Comparison of ENCODE assay signal across 9 cellular contexts in the genomic region with DNA sequence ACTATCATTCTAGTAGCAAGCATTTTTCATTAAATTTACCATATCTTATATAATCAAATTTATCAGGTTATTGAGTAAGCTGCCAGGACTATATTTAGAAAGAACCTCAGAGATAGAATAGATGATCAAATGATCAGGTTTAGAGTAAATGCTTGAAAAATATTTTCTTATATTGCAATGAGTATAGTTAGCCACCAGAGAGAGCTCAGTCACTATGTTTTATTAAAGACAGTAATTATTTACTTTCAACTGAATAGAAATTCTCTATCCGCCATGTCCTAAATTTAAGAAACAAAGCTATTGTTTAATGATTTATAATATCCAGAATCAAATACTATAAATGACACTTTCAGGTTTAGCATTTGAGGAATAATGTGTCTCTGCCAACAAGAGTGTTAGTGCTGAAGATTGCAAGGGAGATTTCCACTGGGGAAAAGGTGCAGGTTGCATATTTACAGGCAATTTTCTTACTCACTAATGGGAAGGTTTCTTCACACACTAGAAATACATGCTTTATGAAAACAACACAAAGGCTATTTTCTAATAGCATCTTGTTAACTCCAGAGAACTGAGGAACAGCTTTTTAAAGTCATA.
DNase-seq lines count a peak whose midpoint lies in the region; ATAC-seq and TF ChIP-seq lines count a peak whose summit lies in the region.
"Had no signal": no experiment of that assay in that cellular context is flagged by ENCODE, and none has a peak within 500 bp of the region (broad histone marks: within the 10 kb centered on the region; RNA-seq: fewer than 3 reads in every experiment).

No MANE protein-coding gene starts in this region.

- H2BK20ac ChIP-seq in IMR-90 (ENCODE audit: low read depth, low read length) = no peak overlapping the region

- no peak for DNase-seq in Calu3
- peak; percentile 13 for DNase-seq in IMR-90
- DNase-seq in RWPE1 (ENCODE audit: low spot score) = peak; percentile 4
- DNase-seq in CD8-positive, alpha-beta T cell = no peak
- no peak for DNase-seq in activated CD8-positive, alpha-beta memory T cell treated with anti-CD3 and anti-CD28 coated beads, Interleukin-2, amount 50 U/mL, for 4 hours

- H4K91ac ChIP-seq in IMR-90 (ENCODE audit: insufficient read depth, low read depth, low read length) = no peak overlapping the region

- no peak overlapping the region for H2AFZ ChIP-seq in IMR-90 (replicated peaks; ENCODE audit: low read length, poor library complexity)

- H2BK5ac ChIP-seq in IMR-90 (ENCODE audit: low read depth, low read length, poor library complexity, severe bottlenecking) = no peak overlapping the region

- H3K79me1 ChIP-seq in IMR-90 (ENCODE audit: low read depth in 1 of 2, low read length in 2 of 2) = no peaks in the 10 kb centered on the region

- H3K4me3 ChIP-seq in IMR-90 (ENCODE audit: insufficient read depth, low read depth, low read length) = no peak overlapping the region
- no peak overlapping the region for H3K4me3 ChIP-seq in gastroesophageal sphincter
- H3K4me3 ChIP-seq in CD8-positive, alpha-beta T cell (ENCODE audit: low read depth, low read length) = no peak overlapping the region

- no peaks in the 10 kb centered on the region for H3K27me3 Mint-ChIP-seq in Calu3 (ENCODE audit: unreplicated experiment)
- H3K27me3 Mint-ChIP-seq in CD8-positive, alpha-beta T cell (ENCODE audit: low read depth) = no peaks in the 10 kb centered on the region
- H3K27me3 Mint-ChIP-seq: stimulated activated naive CD8-positive, alpha-beta T cell treated with anti-CD3 and anti-CD28 coated beads, Interleukin-15, Interleukin-2, amounts not matched to agents 100 ng/mL and 50 ng/mL, for 24 hours had no signal

- H3K36me3 Mint-ChIP-seq in Calu3 (ENCODE audit: insufficient read depth, unreplicated experiment) = peaks cover 5% of the 10 kb centered on the region
- H3K36me3 Mint-ChIP-seq in CD8-positive, alpha-beta T cell = no peaks in the 10 kb centered on the region

- no peak overlapping the region for H2BK15ac ChIP-seq in IMR-90 (ENCODE audit: low read depth, low read length)

- no peaks in the 10 kb centered on the region for H3K9me1 ChIP-seq in IMR-90 (ENCODE audit: insufficient read depth, low read length)

- no peak for TF ChIP-seq EP300 in gastroesophageal sphincter (IDR thresholded peaks at IDR 0.05)

- in situ Hi-C loops in IMR-90 (cut with MboI; ENCODE audit: low sequenced_read_pairs) = loop anchor here (5.0 kb wide), 1 partner anchor 294 kb away; no protein-coding TSS in a partner anchor

- H3K4me1 ChIP-seq in IMR-90 (ENCODE audit: control insufficient read depth, insufficient read depth, low read length) (no peaks in the 10 kb centered on the region), gastroesophageal sphincter (peaks cover 0 to 4% (median 3%) of the 10 kb centered on the region in 3 donors)
- H3K4me1 ChIP-seq in CD8-positive, alpha-beta T cell (ENCODE audit: insufficient read depth, low read length) = no peaks in the 10 kb centered on the region

- dilution Hi-C loops in IMR-90 (cut with HindIII; ENCODE audit: low sequenced_read_pairs, unreplicated experiment) = no loop called here

- H3K9ac ChIP-seq in IMR-90 (ENCODE audit: low read depth, low read length) = no peak overlapping the region

- H3K9me3 Mint-ChIP-seq in Calu3 (ENCODE audit: low read depth, unreplicated experiment) = no peaks in the 10 kb centered on the region
- H3K9me3 Mint-ChIP-seq in CD8-positive, alpha-beta T cell = no peaks in the 10 kb centered on the region
- H3K9me3 Mint-ChIP-seq: stimulated activated naive CD8-positive, alpha-beta T cell treated with anti-CD3 and anti-CD28 coated beads, Interleukin-15, Interleukin-2, amounts not matched to agents 100 ng/mL and 50 ng/mL, for 24 hours had no signal

- peak overlapping the region; percentile 15 for H3K27ac Mint-ChIP-seq in Calu3 (ENCODE audit: unreplicated experiment)
- H3K27ac Mint-ChIP-seq in CD8-positive, alpha-beta T cell = no peak overlapping the region
- H3K27ac Mint-ChIP-seq: stimulated activated naive CD8-positive, alpha-beta T cell treated with anti-CD3 and anti-CD28 coated beads, Interleukin-15, Interleukin-2, amounts not matched to agents 100 ng/mL and 50 ng/mL, for 24 hours had no signal

- ATAC-seq in IMR-90 (ENCODE audit: low read depth) (peak; percentile 68), gastroesophageal sphincter (no peak), HG03342 (IDR thresholded peaks at IDR 0.05; ENCODE audit: unreplicated experiment) (no peak), HG02884 (IDR thresholded peaks at IDR 0.05; ENCODE audit: unreplicated experiment) (no peak)
- ATAC-seq in CD8-positive, alpha-beta T cell = no peak

- no peak overlapping the region for H4K8ac ChIP-seq in IMR-90 (ENCODE audit: low read depth in 2 of 2, low read length in 2 of 2)

- no peak overlapping the region for H3K56ac ChIP-seq in IMR-90 (ENCODE audit: extremely low read depth, insufficient read depth, low read length)

- H3K18ac ChIP-seq in IMR-90 (ENCODE audit: low read depth, low read length) = no peak overlapping the region

- no peak overlapping the region for H2AK9ac ChIP-seq in IMR-90 (replicated peaks; ENCODE audit: low read depth, low read length, poor library complexity)

- no peak overlapping the region for H3K4me2 ChIP-seq in IMR-90 (ENCODE audit: low read depth, low read length)

- H3K27me3 ChIP-seq in IMR-90 (ENCODE audit: control insufficient read depth, insufficient read depth, low read length) = no peaks in the 10 kb centered on the region
- no peaks in the 10 kb centered on the region for H3K27me3 ChIP-seq in gastroesophageal sphincter
- H3K27me3 ChIP-seq in CD8-positive, alpha-beta T cell (ENCODE audit: insufficient read depth, low read length) = no peaks in the 10 kb centered on the region

- peaks cover 53% of the 10 kb centered on the region for H3K4me1 Mint-ChIP-seq in Calu3 (ENCODE audit: low read depth, unreplicated experiment)
- H3K4me1 Mint-ChIP-seq in CD8-positive, alpha-beta T cell (ENCODE audit: low read depth) = no peaks in the 10 kb centered on the region

- no peak overlapping the region for H3K14ac ChIP-seq in IMR-90 (replicated peaks; ENCODE audit: low read depth, low read length)

- no peak overlapping the region for H3K23ac ChIP-seq in IMR-90 (ENCODE audit: low read depth, low read length)

- no CpG with 5 or more reads among the region's 1 CpG for WGBS in IMR-90 (ENCODE audit: extremely low coverage in 2 of 2, insufficient read length in 1 of 2), 2 experiments
- WGBS in gastroesophageal sphincter (ENCODE audit: low coverage in 1 of 2), 2 donors = 9 to 18% methylated on average over 1 of the region's 1 CpG

- TF ChIP-seq POLR2A in IMR-90 (IDR thresholded peaks at IDR 0.05; ENCODE audit: low read depth, low read length) = no peak
- no peak for TF ChIP-seq POLR2A in gastroesophageal sphincter (IDR thresholded peaks at IDR 0.05)

- POLR2A ChIA-PET in IMR-90 (lab: Charles Lee; ENCODE audit: unreplicated experiment) = interaction anchor here (0.6 kb wide), 1 partner anchor 1437 kb away, joined by 3 read pairs; no protein-coding TSS in a partner anchor
- POLR2A ChIA-PET in RWPE1 (lab: Yijun Ruan, JAX; ENCODE audit: low non-redundant PET) = no interaction called here
- POLR2A ChIA-PET in CD8-positive, alpha-beta T cell (lab: Charles Lee) = no interaction called here

- no peak overlapping the region for H4K5ac ChIP-seq in IMR-90 (ENCODE audit: low read depth, low read length)

- CTCF ChIA-PET in Calu3 (lab: Charles Lee) = interaction anchor here (0.6 to 3.1 kb wide), 7 partner anchors 9 to 1003 kb away, joined by 3 to 55 read pairs (median 5); no protein-coding TSS in a partner anchor
- CTCF ChIA-PET in IMR-90 (lab: Yijun Ruan, JAX) = interaction anchor here (1.4 kb wide), 1 partner anchor 298 kb away, joined by 6 read pairs; no protein-coding TSS in a partner anchor
- CTCF ChIA-PET in RWPE1 (lab: Yijun Ruan, JAX) = interaction anchor here (0.6 to 0.7 kb wide), 3 partner anchors 245 to 647 kb away, joined by 3 read pairs; no protein-coding TSS in a partner anchor
- CTCF ChIA-PET in CD8-positive, alpha-beta T cell (lab: Charles Lee) = no interaction called here

- H3K27ac ChIP-seq in IMR-90 (ENCODE audit: insufficient read depth, low read length) = no peak overlapping the region
- no peak overlapping the region for H3K27ac ChIP-seq in RWPE1
- H3K27ac ChIP-seq in gastroesophageal sphincter = no peak overlapping the region
- H3K27ac ChIP-seq in CD8-positive, alpha-beta T cell (ENCODE audit: low read depth, low read length) = no peak overlapping the region

- no peak overlapping the region for H3K4me3 Mint-ChIP-seq in Calu3 (ENCODE audit: low read depth, unreplicated experiment)
- no peak overlapping the region for H3K4me3 Mint-ChIP-seq in CD8-positive, alpha-beta T cell
- H3K4me3 Mint-ChIP-seq: stimulated activated naive CD8-positive, alpha-beta T cell treated with anti-CD3 and anti-CD28 coated beads, Interleukin-15, Interleukin-2, amounts not matched to agents 100 ng/mL and 50 ng/mL, for 24 hours had no signal

- H3K9me3 ChIP-seq in IMR-90 (ENCODE audit: control insufficient read depth, insufficient read depth, low read length) (no peaks in the 10 kb centered on the region), gastroesophageal sphincter (no peaks in the 10 kb centered on the region)
- no peaks in the 10 kb centered on the region for H3K9me3 ChIP-seq in CD8-positive, alpha-beta T cell (ENCODE audit: low read length)

- BruUV-seq in Calu3 (replicated peaks; lab: Mats Ljungman, UMichigan) (no TSS peak), IMR-90 (replicated peaks; lab: Mats Ljungman, UMichigan) (no TSS peak)

- no peak overlapping the region for H2AK5ac ChIP-seq in IMR-90 (ENCODE audit: low read depth, low read length)

- no peak overlapping the region for H3K4ac ChIP-seq in IMR-90 (ENCODE audit: low read depth, low read length)

- TF ChIP-seq CTCF in Calu3 (IDR thresholded peaks at IDR 0.05; ENCODE audit: unreplicated experiment) = peak; percentile 49
- TF ChIP-seq CTCF in IMR-90 (conservative IDR thresholded peaks at IDR 0.05; ENCODE audit: low read depth, low read length) = peak; percentile 58
- peak; percentile 63 for TF ChIP-seq CTCF in RWPE1 (conservative IDR thresholded peaks at IDR 0.05; ENCODE audit: low read depth)
- peak; percentile 22 to 70 (median 62) for TF ChIP-seq CTCF in gastroesophageal sphincter (IDR thresholded peaks at IDR 0.05)
- TF ChIP-seq CTCF in CD8-positive, alpha-beta T cell (IDR thresholded peaks at IDR 0.05) = no peak

- H3K36me3 ChIP-seq in IMR-90 (ENCODE audit: control insufficient read depth, insufficient read depth, low read length) (no peaks in the 10 kb centered on the region), gastroesophageal sphincter (no peaks in the 10 kb centered on the region)
- H3K36me3 ChIP-seq in CD8-positive, alpha-beta T cell (ENCODE audit: insufficient read depth, low read length) = no peaks in the 10 kb centered on the region

- no peaks in the 10 kb centered on the region for H4K20me1 ChIP-seq in IMR-90 (ENCODE audit: insufficient read depth, low read length)

- no peak overlapping the region for H2BK120ac ChIP-seq in IMR-90 (ENCODE audit: low read depth, low read length)

- TF ChIP-seq RAD21 in IMR-90 (IDR thresholded peaks at IDR 0.05; ENCODE audit: low read length) = peak; percentile 58

- intact Hi-C loops in Calu3 (cut with micrococcal nuclease; ENCODE audit: unreplicated experiment) (loop anchor here (1.0 to 10.0 kb wide), 5 partner anchors 298 to 1007 kb away; no protein-coding TSS in a partner anchor), IMR-90 (cut with micrococcal nuclease) (loop anchor here (1.0 to 10.0 kb wide), 6 partner anchors 204 to 1357 kb away; no protein-coding TSS in a partner anchor)
- intact Hi-C loops in CD8-positive, alpha-beta T cell (cut with DNase I, micrococcal nuclease) = no loop called here

Comparison
In these comparisons a context has a peak if more than half of its experiments do, and no peak if none do; other contexts are left out.
1. DNase-seq: peak in IMR-90 (single experiment) and RWPE1 (single experiment); none in Calu3 (single experiment), CD8-positive, alpha-beta T cell (0 of 7) and activated CD8-positive, alpha-beta memory T cell treated with anti-CD3 and anti-CD28 coated beads, Interleukin-2, amount 50 U/mL, for 4 hours (single experiment).
2. intact Hi-C loops: an anchor here in Calu3 (1.0 to 10.0 kb wide) and IMR-90 (1.0 to 10.0 kb wide); none called in CD8-positive, alpha-beta T cell.